Comparison of ENCODE assay signal across 16 cellular contexts in the genomic region with DNA sequence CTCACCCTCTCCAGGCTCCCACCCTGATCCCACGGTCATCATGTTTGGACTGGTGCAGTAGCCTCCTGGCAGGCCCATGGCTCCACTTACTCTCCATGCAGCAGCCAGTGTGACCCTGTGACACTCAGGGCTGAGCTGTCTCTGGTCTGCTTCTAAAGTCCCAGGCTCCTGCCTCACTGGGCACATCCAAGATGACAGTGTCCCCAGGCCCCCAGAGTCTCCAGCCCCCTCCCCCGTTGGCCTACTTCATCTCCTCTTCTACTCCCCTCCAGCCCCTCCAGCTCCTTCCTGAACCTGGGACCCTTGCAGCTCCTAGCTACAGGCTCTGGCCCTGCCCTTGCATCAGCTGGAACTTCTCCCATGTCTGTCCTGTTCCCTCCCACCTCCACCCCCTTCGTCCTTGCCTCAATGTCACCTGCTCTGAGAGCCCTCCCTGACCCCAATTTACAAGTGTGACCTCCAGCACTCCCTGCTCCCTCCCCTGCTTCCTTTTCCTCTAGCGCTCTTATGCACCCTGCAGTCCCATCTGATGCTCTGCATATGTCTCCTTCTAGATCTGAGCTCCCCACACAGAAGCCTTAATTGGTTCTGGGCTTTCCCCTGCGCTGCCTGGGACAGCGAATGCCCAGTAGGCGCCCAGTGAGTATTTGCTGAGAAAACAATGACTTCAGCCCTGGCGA.
DNase-seq lines count a peak whose midpoint lies in the region; TF ChIP-seq lines count a peak whose summit lies in the region.
"Had no signal": no experiment of that assay in that cellular context is flagged by ENCODE, and none has a peak within 500 bp of the region (broad histone marks: within the 10 kb centered on the region; RNA-seq: fewer than 3 reads in every experiment).

No MANE protein-coding gene starts in this region.

- no peak overlapping the region for H2BK120ac ChIP-seq in H9 (ENCODE audit: low read depth, low read length, poor library complexity, severe bottlenecking)
- no peak overlapping the region for H2BK120ac ChIP-seq in neuronal stem cell (ENCODE audit: low read depth, low read length)

- no CpG with 5 or more reads among the region's 8 CpGs for WGBS in H9 (ENCODE audit: extremely low coverage, insufficient read length, low lambda C conversion rate)
- WGBS in neuronal stem cell (ENCODE audit: extremely low coverage in 2 of 2, insufficient read length in 2 of 2, insufficient replicate concordance in 1 of 2), 2 donors: no CpG with 5 or more reads among the region's 8 CpGs

- H3K4ac ChIP-seq in H9 (ENCODE audit: low read depth, low read length): no peak overlapping the region
- no peak overlapping the region for H3K4ac ChIP-seq in neuronal stem cell (ENCODE audit: low read length)

- H3K23ac ChIP-seq in H9 (ENCODE audit: insufficient read length, low read depth, low read length): no peak overlapping the region
- H3K23ac ChIP-seq in neuronal stem cell (ENCODE audit: low read depth, low read length, poor library complexity): no peak overlapping the region

- H2BK5ac ChIP-seq in H9 (ENCODE audit: insufficient read length, low read length): no peak overlapping the region
- H2BK5ac ChIP-seq in neuronal stem cell (ENCODE audit: low read length): no peak overlapping the region

- no peak overlapping the region for H3K4me3 Mint-ChIP-seq in H9

- H2BK20ac ChIP-seq in H9 (ENCODE audit: low read depth, low read length, poor library complexity, severe bottlenecking): no peak overlapping the region

- H2AFZ ChIP-seq in H9 (ENCODE audit: low read length) (no peak overlapping the region), neuronal stem cell (ENCODE audit: low read length) (no peak overlapping the region)

- H4K91ac ChIP-seq in H9 (ENCODE audit: insufficient read length, low read depth, low read length) (no peak overlapping the region), neuronal stem cell (ENCODE audit: low read depth, low read length, poor library complexity) (no peak overlapping the region)

- TF ChIP-seq CTCF in H9 (conservative IDR thresholded peaks at IDR 0.05) (no peak), coronary artery (IDR thresholded peaks at IDR 0.05) (no peak)

- H4K5ac ChIP-seq in H9 (ENCODE audit: insufficient read length, low read depth, low read length): no peak overlapping the region

- peaks cover 4 to 6% of the 10 kb centered on the region in 2 experiments; a peak in 4 of 5 replicates for H3K9me3 Mint-ChIP-seq in H9

- DNase-seq in D341Med (ENCODE audit: low spot score) (peak; percentile 1), H9 (peak; percentile 17), coronary artery (ENCODE audit: low spot score) (peak; percentile 55), neuronal stem cell (ENCODE audit: low spot score) (no peak), DMS79 treated with DMSO at 0.1 percent for 48 hours (lab: John Stamatoyannopoulos, UW) (no peak), NCI-H2196 treated with DMSO at 0.1 percent for 48 hours (lab: John Stamatoyannopoulos, UW; ENCODE audit: unreplicated experiment) (no peak), MV-4-11 (lab: John Stamatoyannopoulos, UW) (no peak)
- DNase-seq in stimulated activated CD4-positive, alpha-beta T cell treated with anti-CD3 and anti-CD28 coated beads, Interleukin-2, amount 100 ng/mL, for 48 hours: no peak
- DNase-seq: ACHN, DND-41, NCI-H1694 treated with DMSO at 0.1 percent for 48 hours, NCI-H226, NCI-H524 had no signal

- no peaks in the 10 kb centered on the region for H3K23me2 ChIP-seq in H9 (ENCODE audit: insufficient read length, low read depth, low read length, poor library complexity, severe bottlenecking)

- no peak overlapping the region for H3K56ac ChIP-seq in H9 (ENCODE audit: insufficient read length, low read depth, low read length)

- H3K27me3 ChIP-seq in H9 (ENCODE audit: insufficient read depth, low read length) (no peaks in the 10 kb centered on the region), neuronal stem cell (ENCODE audit: control insufficient read depth in 3 of 3, insufficient read depth in 3 of 3, low read depth in 1 of 3, low read length in 3 of 3) (no peaks in the 10 kb centered on the region)

- no peak overlapping the region for H3K9ac ChIP-seq in H9 (ENCODE audit: extremely low read depth, insufficient read length, low read length)
- H3K9ac ChIP-seq in neuronal stem cell (ENCODE audit: low read depth, low read length, poor library complexity): no peak overlapping the region

- H3K4me1 ChIP-seq in H9 (ENCODE audit: insufficient read depth, low read length) (no peaks in the 10 kb centered on the region), neuronal stem cell (ENCODE audit: control insufficient read depth in 2 of 2, insufficient read depth in 1 of 2, low read depth in 1 of 2, low read length in 2 of 2) (peaks cover 0 to 4% of the 10 kb centered on the region in 2 donors)
- H3K4me1 ChIP-seq: SJSA1 had no signal

- no peaks in the 10 kb centered on the region for H3K9me3 ChIP-seq in H9 (ENCODE audit: control insufficient read depth, low read depth, low read length)
- H3K9me3 ChIP-seq in neuronal stem cell (replicated peaks in 1 of 2; ENCODE audit: control insufficient read depth in 2 of 2, insufficient read depth in 1 of 2, low read depth in 1 of 2, low read length in 2 of 2): peaks cover 0 to 4% of the 10 kb centered on the region in 2 donors

- no peak overlapping the region for H2BK12ac ChIP-seq in H9 (ENCODE audit: insufficient read length, low read depth, low read length)
- peak overlapping the region; percentile 23 for H2BK12ac ChIP-seq in neuronal stem cell (ENCODE audit: low read length)

- H3K18ac ChIP-seq in H9 (ENCODE audit: insufficient read length, low read depth, low read length) (no peak overlapping the region), neuronal stem cell (ENCODE audit: low read length) (no peak overlapping the region)

- no peaks in the 10 kb centered on the region for H3K79me2 ChIP-seq in H9 (ENCODE audit: insufficient read depth, low read length)

- H3K36me3 ChIP-seq in neuronal stem cell (replicated peaks in 1 of 2; ENCODE audit: control insufficient read depth in 2 of 2, insufficient read depth in 2 of 2, low read length in 2 of 2): no peaks in the 10 kb centered on the region
- H3K36me3 ChIP-seq: SJSA1 had no signal

- 0 out of 7 replicates have a peak overlapping the region, but pooled peaks of 1 of the 3 experiments have one; percentile 22 for H3K27ac Mint-ChIP-seq in H9

- no peak overlapping the region for H3K4me2 ChIP-seq in H9 (ENCODE audit: insufficient read depth, insufficient read length, low read length)
- no peak overlapping the region for H3K4me2 ChIP-seq in neuronal stem cell (ENCODE audit: insufficient read depth, low read length, poor library complexity, severe bottlenecking)

- H3K27ac ChIP-seq in H9 (ENCODE audit: insufficient read length, low read depth, low read length) (no peak overlapping the region), coronary artery (no peak overlapping the region), neuronal stem cell (replicated peaks; ENCODE audit: low read length) (no peak overlapping the region)
- H3K27ac ChIP-seq: C4-2B, SJSA1 had no signal

- H4K8ac ChIP-seq in H9 (replicated peaks; ENCODE audit: insufficient read length, low read depth, low read length): no peak overlapping the region
- H4K8ac ChIP-seq in neuronal stem cell (ENCODE audit: low read depth, low read length): no peak overlapping the region

- peak overlapping the region; percentile 31; the same call in 1 of the 2 replicates for H3K14ac ChIP-seq in H9 (ENCODE audit: insufficient read depth, low read length)
- no peak overlapping the region for H3K14ac ChIP-seq in neuronal stem cell (ENCODE audit: low read length)

- H2BK15ac ChIP-seq in H9 (ENCODE audit: low read depth, low read length) (no peak overlapping the region), neuronal stem cell (ENCODE audit: low read length) (no peak overlapping the region)

- H2AK5ac ChIP-seq in H9 (ENCODE audit: insufficient read length, low read length) (no peak overlapping the region), neuronal stem cell (ENCODE audit: low read depth, low read length) (no peak overlapping the region)

- H3K4me3 ChIP-seq in coronary artery (no peak overlapping the region), neuronal stem cell (ENCODE audit: low read length in 2 of 2) (no peak overlapping the region)
- H3K4me3 ChIP-seq: K562, SJSA1 had no signal

- H3K79me1 ChIP-seq in H9 (ENCODE audit: insufficient read depth, low read depth, low read length, poor library complexity, severe bottlenecking) (no peaks in the 10 kb centered on the region), neuronal stem cell (ENCODE audit: low read depth, low read length) (no peaks in the 10 kb centered on the region)

- peaks cover 0 to 5% (median 0%) of the 10 kb centered on the region in 3 experiments; a peak in 3 of 7 replicates for H3K36me3 Mint-ChIP-seq in H9 (ENCODE audit: insufficient read depth in 1 of 3, low read depth in 3 of 3)

- no peaks in the 10 kb centered on the region for H4K20me1 ChIP-seq in H9 (ENCODE audit: control insufficient read depth, insufficient read depth, insufficient read length)

- peaks cover 9 to 19% of the 10 kb centered on the region in 2 experiments for H3K4me1 Mint-ChIP-seq in H9

- H3K27me3 Mint-ChIP-seq in H9 (ENCODE audit: low read depth): no peaks in the 10 kb centered on the region; the same call in 1 of the 2 replicates

- H3T11ph ChIP-seq in H9 (ENCODE audit: low read length): no peak overlapping the region

Comparison
In these comparisons a context has a peak if more than half of its experiments do, and no peak if none do; other contexts are left out.
1. DNase-seq: peak in D341Med (single experiment), H9 (single experiment) and coronary artery (single experiment); none in neuronal stem cell (single experiment), stimulated activated CD4-positive, alpha-beta T cell treated with anti-CD3 and anti-CD28 coated beads, Interleukin-2, amount 100 ng/mL, for 48 hours (0 of 2), DMS79 treated with DMSO at 0.1 percent for 48 hours (single experiment), NCI-H2196 treated with DMSO at 0.1 percent for 48 hours (single experiment) and MV-4-11 (single experiment).